In the genomic region with DNA sequence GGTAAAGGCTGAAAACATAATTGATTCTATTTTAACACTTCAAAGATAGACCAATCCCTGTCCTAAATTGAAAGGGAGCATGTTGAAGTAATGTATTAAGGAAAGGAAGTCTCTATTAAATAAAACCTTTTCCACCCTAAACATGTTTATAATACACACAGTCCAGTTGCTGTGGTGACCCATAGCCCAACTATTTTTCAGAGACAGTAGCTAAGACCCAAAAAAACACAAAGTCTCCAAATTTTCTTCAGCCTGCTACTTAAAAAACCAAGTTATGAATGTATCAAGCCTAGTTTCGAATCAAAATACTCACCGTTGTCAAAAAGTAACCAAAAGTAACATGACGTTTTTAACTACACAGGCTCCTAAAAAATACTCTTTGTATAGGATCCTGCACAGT, we compare ENCODE assay signal across 9 cellular contexts. TPM values are rescaled to one million over a fixed set of nuclear protein-coding genes. Genes with fewer than 3 reads are reported as not detected.
DNase-seq lines count a peak whose midpoint lies in the region; ATAC-seq, FAIRE-seq and TF ChIP-seq lines count a peak whose summit lies in the region.
"Had no signal": no experiment of that assay in that cellular context is flagged by ENCODE, and none has a peak within 500 bp of the region (broad histone marks: within the 10 kb centered on the region; RNA-seq: fewer than 3 reads in every experiment).

No MANE protein-coding gene starts in this region.

- no peak overlapping the region for H2AFZ ChIP-seq in astrocyte (ENCODE audit: low read depth, low read length)

- H3K4me3 ChIP-seq in heart right ventricle, result peak overlapping the region; percentile 59 to 87 (median 71)
- peak overlapping the region; percentile 88 for H3K4me3 ChIP-seq in astrocyte (ENCODE audit: insufficient read depth, low read depth, low read length)
- H3K4me3 ChIP-seq in left lung, result peak overlapping the region; percentile 52 to 68
- peak overlapping the region in 1 of 2 donors; percentile 86 for H3K4me3 ChIP-seq in uterus

- peak overlapping the region; percentile 99 for H3K27ac Mint-ChIP-seq in astrocyte (ENCODE audit: unreplicated experiment)

- H3K79me2 ChIP-seq in astrocyte (ENCODE audit: insufficient read depth, low read length), result peaks cover 57% of the 10 kb centered on the region

- peaks cover 30% of the 10 kb centered on the region for H4K20me1 ChIP-seq in astrocyte (ENCODE audit: insufficient read depth, low read length)

- H3K9me3 ChIP-seq in heart right ventricle (no peaks in the 10 kb centered on the region), astrocyte (ENCODE audit: insufficient read depth, low read depth, low read length) (no peaks in the 10 kb centered on the region), left lung (no peaks in the 10 kb centered on the region), uterus (no peaks in the 10 kb centered on the region)

- H3K27ac ChIP-seq in heart right ventricle (peak overlapping the region in 9 of 10 donors; percentile 87 to 98 (median 94)), astrocyte (ENCODE audit: low read depth, low read length) (peak overlapping the region; percentile 93), left lung (peak overlapping the region; percentile 87 to 93), uterus (peak overlapping the region; percentile 94 to 100), RWPE1 (no peak overlapping the region)

- peak overlapping the region; percentile 95 for H3K9ac ChIP-seq in astrocyte (ENCODE audit: low read length)

- CTCF ChIA-PET in RWPE1 (lab: Yijun Ruan, JAX), result interaction anchor here (0.7 to 6.4 kb wide), 5 partner anchors 28 to 305 kb away, joined by 3 to 89 read pairs (median 4); no protein-coding TSS in a partner anchor

- TF ChIP-seq POLR2A in uterus (IDR thresholded peaks at IDR 0.05), result no peak

- H3K27me3 Mint-ChIP-seq in astrocyte (ENCODE audit: low read depth, unreplicated experiment), result no peaks in the 10 kb centered on the region

- H3K27me3 ChIP-seq in heart right ventricle (no peaks in the 10 kb centered on the region), astrocyte (ENCODE audit: insufficient read depth, low read length) (no peaks in the 10 kb centered on the region), left lung (no peaks in the 10 kb centered on the region), uterus (no peaks in the 10 kb centered on the region)

- peak overlapping the region; percentile 99 for H3K4me3 Mint-ChIP-seq in astrocyte (ENCODE audit: unreplicated experiment)

- H3K4me2 ChIP-seq in astrocyte (ENCODE audit: low read length), result peak overlapping the region; percentile 92

- H3K36me3 Mint-ChIP-seq in astrocyte (ENCODE audit: low read depth, unreplicated experiment), result no peaks in the 10 kb centered on the region

- no peaks in the 10 kb centered on the region for H3K9me3 Mint-ChIP-seq in astrocyte (ENCODE audit: unreplicated experiment)

- FAIRE-seq in astrocyte (lab: Jason Lieb, UNC), result no peak

- H3K4me1 Mint-ChIP-seq in astrocyte (ENCODE audit: low read depth, unreplicated experiment), result peaks cover 15% of the 10 kb centered on the region

- 18 to 34% methylated on average over 3 of the region's 3 CpGs for WGBS in heart right ventricle, 2 donors

- intact Hi-C loops in heart right ventricle (cut with DNase I), result loop anchor here in 6 of 10 donors (2.0 to 10.0 kb wide), 6 partner anchors 31 to 103 kb away; no protein-coding TSS in a partner anchor
- intact Hi-C loops in Right ventricle myocardium superior (cut with DNase I), result loop anchor here (5.0 kb wide), 1 partner anchor 33 kb away; no protein-coding TSS in a partner anchor
- intact Hi-C loops in left lung (cut with DNase I), result no loop called here
- intact Hi-C loops in uterus (cut with DNase I; ENCODE audit: low total_unique reads), result loop anchor here (5.0 kb wide), 1 partner anchor 38 kb away; no protein-coding TSS in a partner anchor

- ATAC-seq in heart right ventricle (no peak), Right ventricle myocardium superior (ENCODE audit: poor library complexity) (no peak), left lung (no peak)

- H3K36me3 ChIP-seq in heart right ventricle (peaks cover 0 to 10% (median 0%) of the 10 kb centered on the region in 9 donors), astrocyte (ENCODE audit: insufficient read depth, low read length) (no peaks in the 10 kb centered on the region), left lung (no peaks in the 10 kb centered on the region), uterus (no peaks in the 10 kb centered on the region)

- POLR2A ChIA-PET in RWPE1 (lab: Yijun Ruan, JAX; ENCODE audit: low non-redundant PET), result no interaction called here

- no peak for TF ChIP-seq CTCF in heart right ventricle (IDR thresholded peaks at IDR 0.05)
- no peak for TF ChIP-seq CTCF in astrocyte (IDR thresholded peaks at IDR 0.05; ENCODE audit: insufficient read depth, low read depth, low read length)
- TF ChIP-seq CTCF in left lung (IDR thresholded peaks at IDR 0.05), result no peak
- no peak for TF ChIP-seq CTCF in uterus (IDR thresholded peaks at IDR 0.05)
- TF ChIP-seq CTCF in RWPE1 (conservative IDR thresholded peaks at IDR 0.05; ENCODE audit: low read depth), result no peak
- TF ChIP-seq CTCF in GM10266 (IDR thresholded peaks at IDR 0.05; ENCODE audit: control insufficient read depth, insufficient read depth, low read depth, missing control alignments), result no peak

- H3K4me1 ChIP-seq in heart right ventricle (peaks cover 0 to 65% (median 35%) of the 10 kb centered on the region in 9 donors), astrocyte (ENCODE audit: insufficient read depth, low read length) (peaks cover 3% of the 10 kb centered on the region), left lung (peaks cover 10 to 63% of the 10 kb centered on the region in 2 donors), uterus (peaks cover 9 to 11% of the 10 kb centered on the region in 2 donors)

- DNase-seq in heart right ventricle, result no peak
- DNase-seq in Right ventricle myocardium superior, result no peak
- DNase-seq in astrocyte (ENCODE audit: low read depth), result peak; percentile 28
- no peak for DNase-seq in left lung
- no peak for DNase-seq in uterus
- DNase-seq in RWPE1 (ENCODE audit: low spot score), result no peak
- no peak for DNase-seq in anterior cingulate cortex (lab: John Stamatoyannopoulos, UW)
- DNase-seq in GM10266 (ENCODE audit: extremely low spot score), result no peak
- DNase-seq: activated CD4-positive, CD25-positive, alpha-beta regulatory T cell treated with anti-CD3 and anti-CD28 coated beads, Interleukin-2, amount 50 U/mL, for 72 hours had no signal

RNA-seq across cellular contexts. Expression of a gene that starts 1.6 kb away (rescaled TPM):
- total RNA-seq in heart right ventricle (10 to 100 TPM; 34.2 to 45.6 (median 40.2) TPM), Right ventricle myocardium superior (31.1 TPM), astrocyte (28.4 and 31.3 TPM in 2 replicates), left lung (10 to 100 TPM; 51.5 to 69.9 TPM), uterus (10 to 100 TPM; 17.9 to 97.7 (median 26.7) TPM)
- 1 to 10 TPM; 4.7 to 5.9 TPM for polyA plus RNA-seq in heart right ventricle

RNA-seq across cellular contexts. Expression of a gene that starts 50.1 kb away (rescaled TPM):
- total RNA-seq in heart right ventricle (1 to 10 TPM; 1.4 to 7.9 (median 2.2) TPM), Right ventricle myocardium superior (6.9 TPM), astrocyte (6.8 and 7.1 TPM in 2 replicates), left lung (1 to 10 TPM; 4.1 to 6.3 TPM), uterus (1 to 10 TPM in 2 of 4 donors, under 1 TPM in 2; 0.51 to 4.1 (median 1.6) TPM)
- polyA plus RNA-seq in heart right ventricle, result 1 to 10 TPM; 1.8 to 4.5 TPM

Comparison
In these comparisons a context has a peak if more than half of its experiments do, and no peak if none do; other contexts are left out.
1. intact Hi-C loops: an anchor here in heart right ventricle (2.0 to 10.0 kb wide), Right ventricle myocardium superior (5.0 kb wide) and uterus (5.0 kb wide); none called in left lung.